Comparison of ENCODE assay signal across 8 cellular contexts in genomic region chr2:53787255-53787910, GRCh38. TPM values are rescaled to one million over a fixed set of nuclear protein-coding genes. Genes with fewer than 3 reads are reported as not detected.
A peak's percentile ranks its signal among the peaks of the same experiment; 100 is the strongest.
DNase-seq lines count a peak whose midpoint lies in the region; ATAC-seq and TF ChIP-seq lines count a peak whose summit lies in the region.

No MANE protein-coding gene starts in this region.

- 0 out of 2 replicates have a peak, but pooled peaks cover 3% of the 10 kb centered on the region for H4K20me1 ChIP-seq in PC-3 (ENCODE audit: low read length)

- no peaks in the 10 kb centered on the region for H3K27me3 Mint-ChIP-seq in CD14-positive monocyte (ENCODE audit: low read depth in 3 of 3)
- no peaks in the 10 kb centered on the region for H3K27me3 Mint-ChIP-seq in chondrocyte (ENCODE audit: low read depth)

- POLR2A ChIA-PET in PC-3 (lab: Charles Lee; ENCODE audit: unreplicated experiment) = interaction anchor here (0.5 to 0.6 kb wide), 3 partner anchors 12 to 373 kb away, joined by 3 to 7 read pairs (median 4); no protein-coding TSS in a partner anchor

- H3K36me3 Mint-ChIP-seq in CD14-positive monocyte = peaks cover 2% of the 10 kb centered on the region in 2 donors
- peaks cover 2% of the 10 kb centered on the region for H3K36me3 Mint-ChIP-seq in chondrocyte (ENCODE audit: low read depth)

- H3K4me2 ChIP-seq in PC-3 (ENCODE audit: low read length) = peak overlapping the region; percentile 88

- WGBS in liver = under 1% methylated on average over 29 of the region's 29 CpGs
- WGBS in testis, 2 donors = 0 to 1% methylated on average over 29 of the region's 29 CpGs

- H2AFZ ChIP-seq in PC-3 (ENCODE audit: low read length) = peak overlapping the region; percentile 89

- H3K9ac ChIP-seq in PC-3 (ENCODE audit: low read length) = peak overlapping the region; percentile 83
- H3K9ac ChIP-seq in liver (ENCODE audit: low read depth in 1 of 2, low read length in 2 of 2) = peak overlapping the region; percentile 91

- peak overlapping the region; percentile 96 to 99 for H3K4me3 Mint-ChIP-seq in CD14-positive monocyte
- H3K4me3 Mint-ChIP-seq in chondrocyte (ENCODE audit: unreplicated experiment) = peak overlapping the region; percentile 99

- H3K36me3 ChIP-seq in PC-3 (ENCODE audit: low read depth, low read length) (no peaks in the 10 kb centered on the region), liver (ENCODE audit: control insufficient read depth in 4 of 4, insufficient read depth in 3 of 4, low read depth in 1 of 4, low read length in 3 of 4) (no peaks in the 10 kb centered on the region), testis (ENCODE audit: low read depth, missing control alignments) (no peaks in the 10 kb centered on the region)

- no peak for TF ChIP-seq POLR2A in testis (IDR thresholded peaks at IDR 0.05)

- intact Hi-C loops in CD14-positive monocyte (cut with micrococcal nuclease) (no loop called here), PC-3 (cut with micrococcal nuclease) (no loop called here), testis (cut with DNase I; ENCODE audit: low total_unique reads) (no loop called here)

- H3K4me1 ChIP-seq in PC-3 (ENCODE audit: insufficient read depth, low read length) = peaks cover 15% of the 10 kb centered on the region
- peaks cover 8 to 25% (median 18%) of the 10 kb centered on the region in 4 donors for H3K4me1 ChIP-seq in liver (ENCODE audit: control insufficient read depth in 4 of 4, insufficient read depth in 4 of 4, low read length in 3 of 4)
- peaks cover 26% of the 10 kb centered on the region for H3K4me1 ChIP-seq in testis

- DNase-seq in CD14-positive monocyte (ENCODE audit: low spot score) (peak; percentile 52), PC-3 (peak; percentile 36), chondrocyte (ENCODE audit: low spot score) (no peak), testis (no peak), NCI-H2227 treated with DMSO at 0.1 percent for 48 hours (lab: John Stamatoyannopoulos, UW) (no peak)

- H3K9me3 ChIP-seq in PC-3 (ENCODE audit: low read length) (no peaks in the 10 kb centered on the region), liver (ENCODE audit: control insufficient read depth in 4 of 4, low read length in 3 of 4) (no peaks in the 10 kb centered on the region), testis (no peaks in the 10 kb centered on the region)

- H3K4me3 ChIP-seq in PC-3 (ENCODE audit: low read length) = peak overlapping the region; percentile 96
- peak overlapping the region; percentile 71 to 97 (median 86) for H3K4me3 ChIP-seq in liver (ENCODE audit: low read depth in 1 of 3, low read length in 3 of 3)
- H3K4me3 ChIP-seq in testis = peak overlapping the region; percentile 81 to 94

- H3K9me3 Mint-ChIP-seq in CD14-positive monocyte (peaks cover 0 to 2% (median 0%) of the 10 kb centered on the region in 7 donors), chondrocyte (ENCODE audit: low read depth) (no peaks in the 10 kb centered on the region)

- H3K9me2 ChIP-seq in PC-3 (replicated peaks; ENCODE audit: low read length) = no peaks in the 10 kb centered on the region

- no peaks in the 10 kb centered on the region for H3K27me3 ChIP-seq in PC-3 (ENCODE audit: low read length)
- H3K27me3 ChIP-seq in liver (ENCODE audit: control insufficient read depth in 4 of 4, insufficient read depth in 4 of 4, low read length in 3 of 4) = no peaks in the 10 kb centered on the region
- H3K27me3 ChIP-seq in testis = no peaks in the 10 kb centered on the region

- ATAC-seq in GM18873 (IDR thresholded peaks at IDR 0.05; ENCODE audit: low FRiP score, unreplicated experiment) (peak; percentile 37), HG03095 (IDR thresholded peaks at IDR 0.05; ENCODE audit: unreplicated experiment) (peak; percentile 55), PC-3 (peak; percentile 70)

- TSS peak; percentile 59 for BruUV-seq in PC-3 (replicated peaks; lab: Mats Ljungman, UMichigan)

- TF ChIP-seq CTCF in CD14-positive monocyte (IDR thresholded peaks at IDR 0.05) (no peak), PC-3 (conservative IDR thresholded peaks at IDR 0.05; ENCODE audit: low read depth, low read length) (peak; percentile 13; the same call in 1 of the 2 replicates), chondrocyte (IDR thresholded peaks at IDR 0.05) (peak; percentile 47), liver (IDR thresholded peaks at IDR 0.05; ENCODE audit: low read depth, low read length, missing input control) (no peak), testis (IDR thresholded peaks at IDR 0.05) (no peak)

- CTCF ChIA-PET in PC-3 (lab: Charles Lee) = no interaction called here

- TF ChIP-seq RAD21 in liver (IDR thresholded peaks at IDR 0.05) = no peak

- H3K27ac ChIP-seq in PC-3 (ENCODE audit: low read length) = peak overlapping the region; percentile 52
- peak overlapping the region; percentile 15 to 67 for H3K27ac ChIP-seq in liver (ENCODE audit: low read depth in 1 of 2, low read length in 2 of 2)
- peak overlapping the region; percentile 82 to 86 for H3K27ac ChIP-seq in testis

- H3K27ac Mint-ChIP-seq in CD14-positive monocyte (peak overlapping the region; percentile 85 to 98 (median 94)), chondrocyte (ENCODE audit: unreplicated experiment) (peak overlapping the region; percentile 97)

- peaks cover 46% of the 10 kb centered on the region for H3K4me1 Mint-ChIP-seq in CD14-positive monocyte
- peaks cover 59% of the 10 kb centered on the region for H3K4me1 Mint-ChIP-seq in chondrocyte (ENCODE audit: low read depth)

- peaks cover 88% of the 10 kb centered on the region for H3K79me2 ChIP-seq in PC-3 (ENCODE audit: low read length)

- H3F3A ChIP-seq in PC-3 (ENCODE audit: low read length, unreplicated experiment) = no peaks in the 10 kb centered on the region

TF ChIP-seq in liver, 16 proteins besides CTCF, POLR2A, EP300 and RAD21 (continues in another document):
- TF ChIP-seq TAF1 (conservative IDR thresholded peaks at IDR 0.05) = no peak
- TF ChIP-seq ZBTB33 (IDR thresholded peaks at IDR 0.05) = no peak
- TF ChIP-seq HNF4G (IDR thresholded peaks at IDR 0.05) = no peak
- TF ChIP-seq SP1 (IDR thresholded peaks at IDR 0.05) = no peak
- no peak for TF ChIP-seq HNF4A (conservative IDR thresholded peaks at IDR 0.05)
- no peak for TF ChIP-seq EGR1 (IDR thresholded peaks at IDR 0.05; ENCODE audit: low read depth in 2 of 2)
- TF ChIP-seq RXRA (IDR thresholded peaks at IDR 0.05) = no peak
- TF ChIP-seq JUND (IDR thresholded peaks at IDR 0.05) = no peak
- TF ChIP-seq GABPA (IDR thresholded peaks at IDR 0.05 in 1 of 2, conservative IDR thresholded peaks at IDR 0.05 in 1 of 2) = no peak
- TF ChIP-seq ATF3 (IDR thresholded peaks at IDR 0.05) = no peak
- TF ChIP-seq NR2F2 (IDR thresholded peaks at IDR 0.05) = no peak
- TF ChIP-seq MAX (IDR thresholded peaks at IDR 0.05) = no peak
- no peak for TF ChIP-seq FOXA1 (IDR thresholded peaks at IDR 0.05)
- no peak for TF ChIP-seq YY1 (IDR thresholded peaks at IDR 0.05)

RNA-seq across cellular contexts. Expression of gene ERLEC1, which starts 0.5 kb away (rescaled TPM):
- 10 to 100 TPM; 23.7 to 23.8 TPM for polyA plus RNA-seq in CD14-positive monocyte
- total RNA-seq in PC-3 (2014; rRNA removed) = 56.8 and 97.1 TPM in 2 replicates
- 71.4 to 93.4 TPM (median 71.6 TPM) in 3 replicates for total RNA-seq in chondrocyte
- total RNA-seq in liver = 10 to 100 TPM; 28.8 to 30.1 TPM
- 10 to 100 TPM; 30.6 to 32.0 TPM for polyA plus RNA-seq in liver
- total RNA-seq in testis = 100 to 1,000 TPM in 1 of 2 donors, 10 to 100 TPM in 1; 91.5 to 123 TPM
- polyA plus RNA-seq in testis (ENCODE audit: insufficient read depth, low read depth, low replicate concordance) = 86.3 TPM

RNA-seq across cellular contexts. Expression of gene ASB3, which starts 0.6 kb away (rescaled TPM):
- polyA plus RNA-seq in CD14-positive monocyte = 1 to 10 TPM; 6.7 to 8.1 TPM
- 9.3 and 11.9 TPM in 2 replicates for total RNA-seq in PC-3 (2014; rRNA removed)
- total RNA-seq in chondrocyte = 18.9 to 28.4 TPM (median 20.9 TPM) in 3 replicates
- 10 to 100 TPM; 12.8 to 13.6 TPM for total RNA-seq in liver
- 1 to 10 TPM; 2.7 to 4.6 TPM for polyA plus RNA-seq in liver
- total RNA-seq in testis = 10 to 100 TPM; 29.0 to 31.8 TPM
- polyA plus RNA-seq in testis (ENCODE audit: insufficient read depth, low read depth, low replicate concordance) = 26.9 TPM

RNA-seq across cellular contexts. Expression of gene CHAC2, which starts 19.8 kb away (rescaled TPM):
- polyA plus RNA-seq in CD14-positive monocyte = under 1 TPM; 0.20 to 0.40 TPM
- total RNA-seq in PC-3 (2014; rRNA removed) = 16.0 and 17.2 TPM in 2 replicates
- total RNA-seq in chondrocyte = 2.7 to 3.0 TPM (median 2.9 TPM) in 3 replicates
- total RNA-seq in liver = 1 to 10 TPM; 2.6 to 7.0 TPM
- 1 to 10 TPM; 3.1 to 5.6 TPM for polyA plus RNA-seq in liver
- 1 to 10 TPM; 3.4 to 3.6 TPM for total RNA-seq in testis
- 9.1 TPM for polyA plus RNA-seq in testis (ENCODE audit: insufficient read depth, low read depth, low replicate concordance)

Comparison
In these comparisons a context has a peak if more than half of its experiments do, and no peak if none do; other contexts are left out.
1. DNase-seq: peak in CD14-positive monocyte (single experiment) and PC-3 (single experiment); none in chondrocyte (single experiment), testis (single experiment) and NCI-H2227 treated with DMSO at 0.1 percent for 48 hours (single experiment).
2. CTCF ChIP-seq: peak in PC-3 (single experiment) and chondrocyte (single experiment); none in CD14-positive monocyte (single experiment), liver (single experiment) and testis (0 of 3).
3. Peak in every context shown above with its lines, with median percentiles within 50 percentile points of each other: ATAC-seq, H3K27ac ChIP-seq and H3K4me3 ChIP-seq.